Comparison of ENCODE assay signal across 1 cellular context in genomic region chr2:241009191-241009590, GRCh38.
TF ChIP-seq lines count a peak whose summit lies in the region.

No MANE protein-coding gene starts in this region.

TF ChIP-seq in HepG2, 621 proteins besides CTCF, POLR2A, EP300 and RAD21:
- TF ChIP-seq SNAPC4 (CRISPR knock-in tag; IDR thresholded peaks at IDR 0.05) (0 out of 2 replicates have a peak, but pooled peaks have one; percentile 35), HES4 (CRISPR knock-in tag; IDR thresholded peaks at IDR 0.05; ENCODE audit: borderline replicate concordance) (0 out of 2 replicates have a peak, but pooled peaks have one; percentile 31), EEA1 (CRISPR knock-in tag; IDR thresholded peaks at IDR 0.05; ENCODE audit: borderline replicate concordance) (0 out of 2 replicates have a peak, but pooled peaks have one; percentile 29), ZNF414 (CRISPR knock-in tag; IDR thresholded peaks at IDR 0.05) (no peak)
TF ChIP-seq in HepG2: peak in this region for 3.
